ENCODE assay signal across 16 cellular contexts in genomic region chr22:44363980-44364749, GRCh38. TPM values are rescaled to one million over a fixed set of nuclear protein-coding genes. Genes with fewer than 3 reads are reported as not detected.
DNase-seq lines count a peak whose midpoint lies in the region; ATAC-seq and TF ChIP-seq lines count a peak whose summit lies in the region.
"Had no signal": no experiment of that assay in that cellular context is flagged by ENCODE, and none has a peak within 500 bp of the region (broad histone marks: within the 10 kb centered on the region; RNA-seq: fewer than 3 reads in every experiment).

No MANE protein-coding gene starts in this region.

- H3K27ac ChIP-seq in PC-9 (peak overlapping the region; percentile 90), epithelial cell of prostate (peak overlapping the region; percentile 45), mesenchymal stem cell (ENCODE audit: low read length, poor library complexity, severe bottlenecking) (no peak overlapping the region), suprapubic skin (peak overlapping the region; percentile 55)
- H3K27ac ChIP-seq: HL-60 had no signal

- DNase-seq in PC-9 (peak in 1 of 2 experiments; percentile 22), epithelial cell of prostate (ENCODE audit: low read depth, low spot score) (no peak), mesenchymal stem cell (no peak), suprapubic skin (ENCODE audit: low spot score in 2 of 2) (peak in 1 of 2 donors; percentile 74), kidney tubule cell (ENCODE audit: low spot score) (no peak), COLO668 (lab: John Stamatoyannopoulos, UW; ENCODE audit: unreplicated experiment) (no peak)
- DNase-seq: activated CD4-positive, alpha-beta T cell treated with anti-CD3 and anti-CD28 coated beads for 36 hours; CD4-positive, CD25-positive, alpha-beta regulatory T cell; NCI-H2171; OCI-M1 had no signal

- no peaks in the 10 kb centered on the region for H3K9me2 ChIP-seq in PC-9 (ENCODE audit: insufficient read depth)

- peak overlapping the region; percentile 54 for H3K9ac ChIP-seq in mesenchymal stem cell (ENCODE audit: low read length)

- peak overlapping the region in 1 of 2 experiments; percentile 55 for H3K18ac ChIP-seq in mesenchymal stem cell (ENCODE audit: low read depth in 1 of 2, low read length in 2 of 2)

- TF ChIP-seq CTCF in PC-9 (conservative IDR thresholded peaks at IDR 0.05) (no peak), suprapubic skin (IDR thresholded peaks at IDR 0.05) (no peak)

- no peaks in the 10 kb centered on the region for H3K79me2 ChIP-seq in PC-9 (ENCODE audit: low read depth)

- no peaks in the 10 kb centered on the region for H3K27me3 ChIP-seq in PC-9 (ENCODE audit: insufficient read depth, low read depth)
- H3K27me3 ChIP-seq in mesenchymal stem cell (ENCODE audit: control insufficient read depth in 1 of 2, insufficient read depth in 1 of 2, low read length in 2 of 2) = peaks cover 12 to 36% of the 10 kb centered on the region in 2 experiments
- H3K27me3 ChIP-seq in suprapubic skin = peaks cover 4% of the 10 kb centered on the region

- no peaks in the 10 kb centered on the region for H3K9me3 ChIP-seq in PC-9 (ENCODE audit: insufficient read depth, low read depth)
- no peaks in the 10 kb centered on the region for H3K9me3 ChIP-seq in mesenchymal stem cell (ENCODE audit: control insufficient read depth, low read length)
- H3K9me3 ChIP-seq in suprapubic skin = no peaks in the 10 kb centered on the region

- H2BK120ac ChIP-seq in mesenchymal stem cell (ENCODE audit: low read depth, low read length) = no peak overlapping the region

- H3K4me1 ChIP-seq in PC-9 (replicated peaks; ENCODE audit: insufficient read depth) (peaks cover 54% of the 10 kb centered on the region), mesenchymal stem cell (ENCODE audit: control insufficient read depth, insufficient read depth, low read depth, low read length) (peaks cover 5% of the 10 kb centered on the region), suprapubic skin (peaks cover 41% of the 10 kb centered on the region)

- POLR2A ChIA-PET in PC-9 (lab: Charles Lee; ENCODE audit: unreplicated experiment) = no interaction called here

- peaks cover 36% of the 10 kb centered on the region; the same call in 1 of the 2 replicates for H3F3A ChIP-seq in PC-9 (ENCODE audit: insufficient read depth, low read depth)

- H2BK12ac ChIP-seq in mesenchymal stem cell (ENCODE audit: low read length in 2 of 2) = peak overlapping the region; percentile 14 to 15

- no peak overlapping the region for H2BK5ac ChIP-seq in mesenchymal stem cell (ENCODE audit: low read depth, low read length, poor library complexity, severe bottlenecking)

- 69% methylated on average over 11 of the region's 11 CpGs for WGBS in mesenchymal stem cell
- WGBS in suprapubic skin = 46% methylated on average over 8 of the region's 11 CpGs

- peak overlapping the region; percentile 48 for H4K8ac ChIP-seq in mesenchymal stem cell (ENCODE audit: low read length)

- H3K36me3 ChIP-seq in PC-9 (ENCODE audit: low read depth) (no peaks in the 10 kb centered on the region), mesenchymal stem cell (ENCODE audit: control insufficient read depth in 1 of 2, insufficient read depth in 2 of 2, low read depth in 1 of 2, low read length in 2 of 2) (no peaks in the 10 kb centered on the region), suprapubic skin (no peaks in the 10 kb centered on the region)

- H3K14ac ChIP-seq in mesenchymal stem cell (ENCODE audit: low read length in 2 of 2) = no peak overlapping the region

- no peak for TF ChIP-seq POLR2A in suprapubic skin (IDR thresholded peaks at IDR 0.05)

- no peaks in the 10 kb centered on the region for H3K79me1 ChIP-seq in mesenchymal stem cell (replicated peaks; ENCODE audit: low read length, poor library complexity, severe bottlenecking)

- BruUV-seq in PC-9 (replicated peaks; lab: Mats Ljungman, UMichigan) = no TSS peak

- peak overlapping the region; percentile 74 for H3K4me2 ChIP-seq in PC-9
- no peak overlapping the region for H3K4me2 ChIP-seq in mesenchymal stem cell (ENCODE audit: low read length, poor library complexity, severe bottlenecking)
- H3K4me2 ChIP-seq: GM23338 had no signal

- intact Hi-C loops in PC-9 (cut with micrococcal nuclease; ENCODE audit: unreplicated experiment) = loop anchor here (5.0 kb wide), 3 partner anchors 118 to 188 kb away; partner anchors contain the start of gene RTL6

- H3K4me3 ChIP-seq in PC-9 (peak overlapping the region; percentile 30; the same call in 1 of the 2 replicates), mesenchymal stem cell (ENCODE audit: insufficient read depth in 1 of 2, low read depth in 1 of 2, low read length in 2 of 2) (no peak overlapping the region), suprapubic skin (no peak overlapping the region)
- H3K4me3 ChIP-seq: GM23338 had no signal

- H2AFZ ChIP-seq in PC-9 = no peak overlapping the region
- no peak overlapping the region for H2AFZ ChIP-seq in mesenchymal stem cell (ENCODE audit: low read depth, low read length)
- H2AFZ ChIP-seq: GM23338 had no signal

- no peak overlapping the region for H2BK15ac ChIP-seq in mesenchymal stem cell (ENCODE audit: low read depth, poor library complexity, severe bottlenecking)

- no peaks in the 10 kb centered on the region for H4K20me1 ChIP-seq in PC-9 (ENCODE audit: insufficient read depth)

- no peak overlapping the region for H2AK5ac ChIP-seq in mesenchymal stem cell (ENCODE audit: low read length, severe bottlenecking)

- peak overlapping the region; percentile 75 for H4K91ac ChIP-seq in mesenchymal stem cell (ENCODE audit: low read length)

- no peak overlapping the region for H3K23ac ChIP-seq in mesenchymal stem cell (ENCODE audit: low read length in 2 of 2)

- ATAC-seq in GM19351 (IDR thresholded peaks at IDR 0.05; ENCODE audit: unreplicated experiment) = no peak
- no peak for ATAC-seq in GM18870 (IDR thresholded peaks at IDR 0.05; ENCODE audit: unreplicated experiment)
- ATAC-seq: activated CD4-positive, alpha-beta T cell treated with anti-CD3 and anti-CD28 coated beads for 36 hours; GM23338 had no signal

- CTCF ChIA-PET in PC-9 (lab: Charles Lee) = no interaction called here

- no peak overlapping the region for H3K4ac ChIP-seq in mesenchymal stem cell (ENCODE audit: low read depth in 1 of 2, low read length in 2 of 2)

- no peak for TF ChIP-seq EP300 in suprapubic skin (IDR thresholded peaks at IDR 0.05)

RNA-seq across cellular contexts. Expression of gene SHISAL1, which starts 51.4 kb away (rescaled TPM):
- total RNA-seq in PC-9 (2021) (0.94 and 1.2 TPM in 2 replicates), suprapubic skin (under 1 TPM; 0.17 to 0.89 (median 0.22) TPM)
- 1.9 TPM for polyA plus RNA-seq in mesenchymal stem cell (2013, experiment 1 of 2)
- polyA plus RNA-seq in mesenchymal stem cell (2013, experiment 2 of 2) = 1.9 TPM
- total RNA-seq: activated CD4-positive, alpha-beta T cell treated with anti-CD3 and anti-CD28 coated beads for 36 hours; CD4-positive, CD25-positive, alpha-beta regulatory T cell; dermis blood vessel endothelial cell; T-helper 2 cell treated with Interferon-gamma antibody and Interleukin-4, amounts not matched to agents 100 ng/mL and 5 ng/mL, for 36 hours had no signal
- polyA plus RNA-seq: CD4-positive, CD25-positive, alpha-beta regulatory T cell had no signal
